8 cellular contexts compared by ENCODE assay signal in genomic region chr16:14600164-14600563, GRCh38. TPM values are rescaled to one million over a fixed set of nuclear protein-coding genes. Genes with fewer than 3 reads are reported as not detected.
DNase-seq lines count a peak whose midpoint lies in the region; ATAC-seq and TF ChIP-seq lines count a peak whose summit lies in the region.

No MANE protein-coding gene starts in this region.

- DNase-seq in ELR (ENCODE audit: low read depth) (peak; percentile 54), LNCaP clone FGC (ENCODE audit: low read depth) (no peak), dermis blood vessel endothelial cell (peak; percentile 62), germinal center (ENCODE audit: low spot score) (no peak), hippocampal formation (lab: John Stamatoyannopoulos, UW) (no peak)
- DNase-seq in activated CD4-positive, alpha-beta T cell treated with anti-CD3 and anti-CD28 coated beads, Interleukin-2, amount 50 U/mL, for 4 hours, result no peak

- no peak for ATAC-seq in GM21717 (IDR thresholded peaks at IDR 0.05; ENCODE audit: unreplicated experiment)

- H3K4me1 ChIP-seq in parathyroid adenoma, result no peaks in the 10 kb centered on the region

- H3K4me3 ChIP-seq in LNCaP clone FGC (ENCODE audit: low read depth, low read length) (no peak overlapping the region), parathyroid adenoma (ENCODE audit: low read depth, low read length) (no peak overlapping the region)

- no peaks in the 10 kb centered on the region for H3K36me3 ChIP-seq in parathyroid adenoma (ENCODE audit: control insufficient read depth, insufficient read depth, low read length)

- H3K4me2 ChIP-seq in parathyroid adenoma (ENCODE audit: low read length), result no peak overlapping the region

- TF ChIP-seq CTCF in LNCaP clone FGC (IDR thresholded peaks at IDR 0.05; ENCODE audit: control insufficient read depth, extremely low read depth, insufficient read depth) (peak; percentile 42), parathyroid adenoma (IDR thresholded peaks at IDR 0.05) (peak; percentile 29)

- H2AFZ ChIP-seq in parathyroid adenoma, result no peak overlapping the region

- no peak overlapping the region for H3K9ac ChIP-seq in parathyroid adenoma

- no peaks in the 10 kb centered on the region for H3K27me3 ChIP-seq in parathyroid adenoma (ENCODE audit: control insufficient read depth, insufficient read depth, low read length)

- no peaks in the 10 kb centered on the region for H3K79me2 ChIP-seq in parathyroid adenoma

- H3K27ac ChIP-seq in parathyroid adenoma, result no peak overlapping the region

- no peaks in the 10 kb centered on the region for H3K9me3 ChIP-seq in parathyroid adenoma (ENCODE audit: control insufficient read depth, low read length)

RNA-seq across cellular contexts. Expression of gene PARN, which starts 29.9 kb away (rescaled TPM):
- 23.7 and 30.7 TPM in 2 replicates for total RNA-seq in dermis blood vessel endothelial cell

RNA-seq across cellular contexts. Expression of gene BFAR, which starts 32.6 kb away (rescaled TPM):
- total RNA-seq in dermis blood vessel endothelial cell, result 114 and 117 TPM in 2 replicates

Comparison
In these comparisons a context has a peak if more than half of its experiments do, and no peak if none do; other contexts are left out.
1. DNase-seq: peak in ELR (single experiment) and dermis blood vessel endothelial cell (single experiment); none in LNCaP clone FGC (single experiment), germinal center (single experiment), hippocampal formation (0 of 2) and activated CD4-positive, alpha-beta T cell treated with anti-CD3 and anti-CD28 coated beads, Interleukin-2, amount 50 U/mL, for 4 hours (0 of 2).